1 cellular context compared by ENCODE assay signal in genomic region chr9:134150557-134151214, GRCh38.
TF ChIP-seq lines count a peak whose summit lies in the region.

No MANE protein-coding gene starts in this region.

TF ChIP-seq in H1, 55 proteins besides CTCF, POLR2A, EP300 and RAD21:
- TF ChIP-seq CEBPB (IDR thresholded peaks at IDR 0.05; ENCODE audit: low read depth, low read length), result no peak
- no peak for TF ChIP-seq ASH2L (IDR thresholded peaks at IDR 0.05; ENCODE audit: low read length)
- no peak for TF ChIP-seq CBX8 (IDR thresholded peaks at IDR 0.05; ENCODE audit: borderline replicate concordance, low read depth, low read length)
- TF ChIP-seq JUND (IDR thresholded peaks at IDR 0.05; ENCODE audit: low read length), result no peak
- no peak for TF ChIP-seq TEAD4 (IDR thresholded peaks at IDR 0.05; ENCODE audit: low read depth, low read length)
- TF ChIP-seq SIX5 (IDR thresholded peaks at IDR 0.05; ENCODE audit: low read depth, low read length), result no peak
- TF ChIP-seq CTBP2 (IDR thresholded peaks at IDR 0.05; ENCODE audit: borderline replicate concordance, insufficient read depth, insufficient read length, low read length), result no peak
- no peak for TF ChIP-seq E2F6 (IDR thresholded peaks at IDR 0.05)
- no peak for TF ChIP-seq BRCA1 (IDR thresholded peaks at IDR 0.05; ENCODE audit: low read depth, low read length)
- TF ChIP-seq NRF1 (IDR thresholded peaks at IDR 0.05; ENCODE audit: low read depth, low read length), result no peak
- no peak for TF ChIP-seq MAX (IDR thresholded peaks at IDR 0.05)
- TF ChIP-seq CHD1 (IDR thresholded peaks at IDR 0.05; ENCODE audit: low read depth, low read length), result no peak
- no peak for TF ChIP-seq HDAC2 (IDR thresholded peaks at IDR 0.05; ENCODE audit: borderline replicate concordance in 1 of 2, low read depth in 2 of 2, low read length in 2 of 2)
- no peak for TF ChIP-seq BCL11A (IDR thresholded peaks at IDR 0.05; ENCODE audit: low read depth in 2 of 2, low read length in 2 of 2)
- no peak for TF ChIP-seq KDM1A (IDR thresholded peaks at IDR 0.05; ENCODE audit: borderline replicate concordance, low read length)
- TF ChIP-seq TCF12 (IDR thresholded peaks at IDR 0.05; ENCODE audit: low read depth, low read length), result no peak
- no peak for TF ChIP-seq RXRA (IDR thresholded peaks at IDR 0.05; ENCODE audit: insufficient read depth, low read depth, low read length)
TF ChIP-seq in H1: peak in this region for 0.
